Comparison of ENCODE assay signal across 8 cellular contexts in the genomic region with DNA sequence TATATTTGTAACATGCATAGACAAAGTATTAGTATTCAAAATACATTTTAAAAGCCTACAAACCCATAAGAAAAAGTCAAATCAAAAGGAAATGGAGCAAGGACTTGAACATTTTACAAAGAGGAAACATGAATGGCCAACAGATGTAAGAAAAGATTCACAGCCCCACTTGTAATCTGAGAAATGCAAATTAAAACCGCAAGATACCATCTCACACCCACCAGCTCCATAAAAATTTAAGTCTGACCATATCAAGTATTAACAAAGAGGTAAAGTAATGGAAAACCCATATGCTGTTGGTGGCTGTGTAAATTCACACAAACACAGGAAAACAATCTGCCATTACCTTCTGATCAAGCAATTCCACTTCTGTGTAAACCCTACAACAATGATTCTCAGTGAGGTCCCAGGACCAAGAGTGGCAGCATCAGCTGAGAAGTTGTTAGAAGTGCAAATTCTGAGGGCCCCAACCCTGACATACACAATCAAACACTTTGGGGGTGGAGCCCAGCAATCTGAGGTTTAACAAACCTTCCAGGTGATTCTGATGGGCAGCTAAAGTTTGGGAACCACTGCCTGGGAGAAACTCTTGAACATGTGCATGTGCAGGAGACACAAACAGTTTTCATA. TPM values are rescaled to one million over a fixed set of nuclear protein-coding genes. Genes with fewer than 3 reads are reported as not detected.
DNase-seq lines count a peak whose midpoint lies in the region; ATAC-seq, FAIRE-seq and TF ChIP-seq lines count a peak whose summit lies in the region.

No MANE protein-coding gene starts in this region.

- POLR2A ChIA-PET in A549 (lab: Yijun Ruan, JAX) = interaction anchor here (0.6 to 0.7 kb wide), 3 partner anchors 28 to 33 kb away, joined by 3 to 11 read pairs (median 6); no protein-coding TSS in a partner anchor

- H3K27me3 ChIP-seq in endodermal cell (ENCODE audit: control insufficient read depth, insufficient read depth, low read length, poor library complexity, severe bottlenecking) = no peaks in the 10 kb centered on the region
- no peaks in the 10 kb centered on the region for H3K27me3 ChIP-seq in esophagus squamous epithelium

- no peaks in the 10 kb centered on the region for H3K9me3 Mint-ChIP-seq in endodermal cell

- no peak overlapping the region for H3K4me3 ChIP-seq in A549
- H3K4me3 ChIP-seq in endodermal cell (ENCODE audit: low read length) = no peak overlapping the region
- H3K4me3 ChIP-seq in esophagus squamous epithelium = no peak overlapping the region

- no peak overlapping the region for H3K4me3 Mint-ChIP-seq in endodermal cell

- peak overlapping the region; percentile 52 for H3K27ac Mint-ChIP-seq in endodermal cell

- TF ChIP-seq EP300 in A549 (IDR thresholded peaks at IDR 0.05) = no peak

- no peak for TF ChIP-seq RAD21 in A549 (conservative IDR thresholded peaks at IDR 0.05 in 1 of 2, IDR thresholded peaks at IDR 0.05 in 1 of 2)

- peaks cover 32% of the 10 kb centered on the region for H3K36me3 ChIP-seq in endodermal cell (ENCODE audit: control insufficient read depth, insufficient read depth, low read length)
- peaks cover 0 to 80% (median 0%) of the 10 kb centered on the region in 3 donors for H3K36me3 ChIP-seq in esophagus squamous epithelium

- no peaks in the 10 kb centered on the region for H3K27me3 Mint-ChIP-seq in endodermal cell (ENCODE audit: insufficient read depth)

- 63% methylated on average over 1 of the region's 1 CpG for WGBS in A549 (ENCODE audit: missing lambda C conversion rate)
- WGBS in endodermal cell (ENCODE audit: insufficient coverage in 1 of 2, insufficient read length in 1 of 2), 2 experiments = 67% methylated on average over 1 of the region's 1 CpG; no CpG with 5 or more reads in 1 of the 2 experiments
- 44 to 72% methylated on average over 1 of the region's 1 CpG for WGBS in esophagus squamous epithelium, 2 donors

- H3K27ac ChIP-seq in A549 = peak overlapping the region; percentile 49 to 95
- no peak overlapping the region for H3K27ac ChIP-seq in endodermal cell (ENCODE audit: low read depth, low read length)
- peak overlapping the region in 1 of 4 donors; percentile 44 for H3K27ac ChIP-seq in esophagus squamous epithelium

- H3K4me1 ChIP-seq in A549 (peaks cover 94% of the 10 kb centered on the region), endodermal cell (ENCODE audit: control insufficient read depth, insufficient read depth, low read length) (peaks cover 7% of the 10 kb centered on the region), esophagus squamous epithelium (peaks cover 6 to 61% (median 10%) of the 10 kb centered on the region in 3 donors)

- no peaks in the 10 kb centered on the region for H3K9me3 ChIP-seq in A549
- H3K9me3 ChIP-seq in endodermal cell (ENCODE audit: control insufficient read depth, low read length) = no peaks in the 10 kb centered on the region
- no peaks in the 10 kb centered on the region for H3K9me3 ChIP-seq in esophagus squamous epithelium

- TF ChIP-seq POLR2A in A549 (IDR thresholded peaks at IDR 0.05; ENCODE audit: low read length) (no peak), esophagus squamous epithelium (IDR thresholded peaks at IDR 0.05) (no peak)

- peaks cover 43% of the 10 kb centered on the region for H3K4me1 Mint-ChIP-seq in endodermal cell

- peaks cover 53% of the 10 kb centered on the region for H3K36me3 Mint-ChIP-seq in endodermal cell (ENCODE audit: low read depth)

- TF ChIP-seq CTCF in A549 (IDR thresholded peaks at IDR 0.05) = no peak
- TF ChIP-seq CTCF in endodermal cell (conservative IDR thresholded peaks at IDR 0.05) = no peak
- TF ChIP-seq CTCF in esophagus squamous epithelium (IDR thresholded peaks at IDR 0.05) = no peak

- peak overlapping the region; percentile 29; the same call in 2 of the 3 replicates for H3K4me2 ChIP-seq in A549

- FAIRE-seq in A549 (lab: Jason Lieb, UNC) = no peak

- CTCF ChIA-PET in A549 (lab: Yijun Ruan, JAX) = interaction anchor here (1.4 to 13.2 kb wide), 4 partner anchors 9 to 31 kb away, joined by 3 to 159 read pairs (median 18); a partner anchor contains a TSS

- H3K9ac ChIP-seq in endodermal cell (ENCODE audit: extremely low read depth, low read length, poor library complexity, severe bottlenecking) = no peak overlapping the region

- ATAC-seq in A549 = no peak
- ATAC-seq in GM18870 (IDR thresholded peaks at IDR 0.05; ENCODE audit: unreplicated experiment) = peak; percentile 51
- no peak for ATAC-seq in GM18519 (IDR thresholded peaks at IDR 0.05; ENCODE audit: low FRiP score, unreplicated experiment)

- DNase-seq in A549 (ENCODE audit: low read depth in 1 of 2, low spot score in 1 of 2) = no peak
- peak; percentile 71 for DNase-seq in NAMALWA (ENCODE audit: low spot score)
- DNase-seq in endodermal cell = no peak
- DNase-seq in effector CD8-positive, alpha-beta T cell (lab: John Stamatoyannopoulos, UW) = no peak
- no peak for DNase-seq in dedifferentiated amniotic fluid mesenchymal stem cell (ENCODE audit: extremely low spot score)
- DNase-seq in esophagus squamous epithelium (lab: John Stamatoyannopoulos, UW) = no peak

- intact Hi-C loops in esophagus squamous epithelium (cut with DNase I) = no loop called here

TF ChIP-seq in A549, 52 proteins besides CTCF, POLR2A, EP300 and RAD21:
- TF ChIP-seq JUN (IDR thresholded peaks at IDR 0.05) (0 out of 5 replicates have a peak, but pooled peaks of 1 of the 2 experiments have one; percentile 1), TFCP2L1 (CRISPR knock-in tag; IDR thresholded peaks at IDR 0.05) (no peak)

RNA-seq across cellular contexts. Expression of a gene that starts 30.9 kb away (rescaled TPM):
- polyA plus RNA-seq in A549 (2011; rRNA removed) = 159 and 178 TPM in 2 replicates
- 100 and 118 TPM in 2 replicates for polyA plus RNA-seq in A549 (2012; cell fraction: cytosol; rRNA removed)
- 93.5 and 108 TPM in 2 replicates for polyA plus RNA-seq in A549 (2012; cell fraction: nucleus; rRNA removed)
- 143 to 157 TPM (median 154 TPM) in 3 replicates for polyA plus RNA-seq in A549 (2017; fragmentation: RNase III; extraction: RNeasy Plus Mini Kit Qiagen cat#74134 plus additional on column Dnase treatment)
- polyA minus RNA-seq in A549 (2011; rRNA and poly(A)+ RNA removed) = 116 and 122 TPM in 2 replicates
- 10 to 100 TPM; 60.3 to 89.5 TPM for total RNA-seq in endodermal cell
- 46.6 TPM for polyA plus RNA-seq in endodermal cell (2013, experiment 1 of 2)
- polyA plus RNA-seq in endodermal cell (2013, experiment 2 of 2) = 43.2 TPM
- total RNA-seq in esophagus squamous epithelium = 100 to 1,000 TPM in 1 of 4 donors, 10 to 100 TPM in 3; 65.4 to 105 (median 90.1) TPM

RNA-seq across cellular contexts. Expression of a gene that starts 47.3 kb away (rescaled TPM):
- polyA plus RNA-seq in A549 (2011; rRNA removed) (79.4 and 92.9 TPM in 2 replicates), A549 (2017; fragmentation: RNase III; extraction: RNeasy Plus Mini Kit Qiagen cat#74134 plus additional on column Dnase treatment) (84.9 to 106 TPM (median 92.9 TPM) in 3 replicates)
- 33.0 and 33.5 TPM in 2 replicates for polyA plus RNA-seq in A549 (2012; cell fraction: cytosol; rRNA removed)
- 30.7 and 46.3 TPM in 2 replicates for polyA plus RNA-seq in A549 (2012; cell fraction: nucleus; rRNA removed)
- 39.4 and 42.7 TPM in 2 replicates for polyA minus RNA-seq in A549 (2011; rRNA and poly(A)+ RNA removed)
- total RNA-seq in endodermal cell (100 to 1,000 TPM; 108 to 118 TPM), esophagus squamous epithelium (10 to 100 TPM; 11.4 to 47.1 (median 18.2) TPM)
- 137 TPM for polyA plus RNA-seq in endodermal cell (2013, experiment 1 of 2)
- 134 TPM for polyA plus RNA-seq in endodermal cell (2013, experiment 2 of 2)

RNA-seq across cellular contexts. Expression of a gene that starts 54.0 kb away (rescaled TPM):
- polyA plus RNA-seq in A549 (2011; rRNA removed) (not detected in 2 replicates), A549 (2017; fragmentation: RNase III; extraction: RNeasy Plus Mini Kit Qiagen cat#74134 plus additional on column Dnase treatment) (not detected in 3 replicates)
- not detected in 2 replicates for polyA plus RNA-seq in A549 (2012; cell fraction: cytosol; rRNA removed)
- polyA plus RNA-seq in A549 (2012; cell fraction: nucleus; rRNA removed) = not detected in 2 replicates
- polyA minus RNA-seq in A549 (2011; rRNA and poly(A)+ RNA removed) = not detected in 2 replicates
- total RNA-seq in endodermal cell (not detected), esophagus squamous epithelium (1 to 10 TPM in 2 of 4 donors, under 1 TPM in 1, not detected in 1; 0.83 to 3.1 (median 2.6) TPM)
- polyA plus RNA-seq in endodermal cell (2013, experiment 1 of 2) = not detected
- not detected for polyA plus RNA-seq in endodermal cell (2013, experiment 2 of 2)
